14 cellular contexts compared by ENCODE assay signal in the genomic region with DNA sequence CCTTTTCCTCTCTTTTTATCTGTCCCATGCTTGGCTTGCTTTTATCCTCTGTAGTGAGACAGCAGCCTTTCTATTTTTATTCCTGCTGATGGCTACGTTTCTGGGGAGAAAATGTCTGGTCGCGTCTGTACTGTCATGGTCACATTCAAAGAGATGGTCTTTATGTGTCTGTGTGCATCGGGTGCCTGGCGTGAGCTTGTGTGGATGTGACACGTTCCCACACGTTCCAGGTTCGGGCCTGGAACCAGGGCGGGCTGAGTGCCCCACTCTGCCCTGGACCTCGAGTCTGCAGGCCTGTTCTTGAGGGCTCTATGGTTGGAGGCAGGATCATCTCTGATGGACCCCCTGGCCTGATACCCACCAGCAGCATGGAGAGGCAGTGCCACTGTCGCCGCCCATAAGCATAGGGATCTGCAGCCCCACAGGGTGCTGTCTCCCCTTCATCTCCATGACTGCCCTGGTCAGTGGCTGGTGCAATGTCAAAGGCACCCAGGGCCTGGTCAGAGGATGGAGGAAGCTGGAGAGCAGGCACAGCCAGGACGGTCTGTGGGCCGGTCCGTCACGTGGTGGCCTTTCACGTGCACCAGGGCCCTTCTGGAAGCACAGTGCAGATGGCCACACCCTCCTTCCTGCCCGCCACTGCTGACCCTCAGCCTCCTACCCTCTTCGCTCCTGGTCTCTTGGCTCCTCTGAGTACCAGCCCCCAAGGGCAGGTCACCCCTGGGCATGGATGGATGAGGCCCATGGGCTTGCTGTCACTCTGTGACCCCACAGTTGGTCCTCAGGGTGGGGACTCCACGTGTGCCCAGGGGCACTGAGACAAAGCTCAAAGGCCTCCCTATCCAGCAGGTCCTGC.
"Had no signal": no experiment of that assay in that cellular context is flagged by ENCODE, and none has a peak within 500 bp of the region (broad histone marks: within the 10 kb centered on the region; RNA-seq: fewer than 3 reads in every experiment).

No MANE protein-coding gene starts in this region.

- H3K9me3 Mint-ChIP-seq: activated naive CD4-positive, alpha-beta T cell treated with anti-CD3 and anti-CD28 coated beads, Interleukin-2, amount 50 U/mL, for 24 hours; memory B cell; natural killer cell treated with Interleukin-12 subunit alpha and Interleukin-12 subunit beta and Interleukin-15 and Interleukin-18, amount 100 ng/mL, for 72 hours; stimulated activated memory B cell treated with anti-CD40 and anti-IgM and Interleukin-4, amounts not matched to agents 10 μg/mL and 1 μg/mL and 100 μg/mL, for 72 hours had no signal

- H3K4me1 Mint-ChIP-seq: activated naive CD4-positive, alpha-beta T cell treated with anti-CD3 and anti-CD28 coated beads, Interleukin-2, amount 50 U/mL, for 24 hours; memory B cell; stimulated activated memory B cell treated with anti-CD40 and anti-IgM and Interleukin-4, amounts not matched to agents 10 μg/mL and 1 μg/mL and 100 μg/mL, for 72 hours had no signal

- H3K27ac ChIP-seq: vagina had no signal

- H3K36me3 Mint-ChIP-seq: activated naive CD4-positive, alpha-beta T cell treated with anti-CD3 and anti-CD28 coated beads, Interleukin-2, amount 50 U/mL, for 24 hours; memory B cell; natural killer cell treated with Interleukin-12 subunit alpha and Interleukin-12 subunit beta and Interleukin-15 and Interleukin-18, amount 100 ng/mL, for 72 hours; stimulated activated memory B cell treated with anti-CD40 and anti-IgM and Interleukin-4, amounts not matched to agents 10 μg/mL and 1 μg/mL and 100 μg/mL, for 72 hours had no signal

- DNase-seq: activated CD4-positive, CD25-positive, alpha-beta regulatory T cell; activated effector memory CD4-positive, alpha-beta T cell treated with anti-CD3 and anti-CD28 coated beads, Interleukin-2, amount 50 U/mL, for 16 hours; activated T-cell treated with anti-CD3 and anti-CD28 coated beads, Interleukin-2, amount 50 U/mL, for 48 hours; esophagus squamous epithelium; foreskin fibroblast; retina; SW 1271 had no signal

- H3K4me1 ChIP-seq: adrenal gland had no signal

- ATAC-seq: stimulated activated memory B cell treated with anti-CD40 and anti-IgM and Interleukin-4, amounts not matched to agents 10 μg/mL and 1 μg/mL and 100 μg/mL, for 72 hours had no signal

- H3K27ac Mint-ChIP-seq: activated naive CD4-positive, alpha-beta T cell treated with anti-CD3 and anti-CD28 coated beads, Interleukin-2, amount 50 U/mL, for 24 hours; memory B cell; natural killer cell treated with Interleukin-12 subunit alpha and Interleukin-12 subunit beta and Interleukin-15 and Interleukin-18, amount 100 ng/mL, for 72 hours; stimulated activated memory B cell treated with anti-CD40 and anti-IgM and Interleukin-4, amounts not matched to agents 10 μg/mL and 1 μg/mL and 100 μg/mL, for 72 hours had no signal

- H3K4me3 Mint-ChIP-seq: activated naive CD4-positive, alpha-beta T cell treated with anti-CD3 and anti-CD28 coated beads, Interleukin-2, amount 50 U/mL, for 24 hours; memory B cell; natural killer cell treated with Interleukin-12 subunit alpha and Interleukin-12 subunit beta and Interleukin-15 and Interleukin-18, amount 100 ng/mL, for 72 hours; stimulated activated memory B cell treated with anti-CD40 and anti-IgM and Interleukin-4, amounts not matched to agents 10 μg/mL and 1 μg/mL and 100 μg/mL, for 72 hours had no signal

- H3K27me3 Mint-ChIP-seq: activated naive CD4-positive, alpha-beta T cell treated with anti-CD3 and anti-CD28 coated beads, Interleukin-2, amount 50 U/mL, for 24 hours; stimulated activated memory B cell treated with anti-CD40 and anti-IgM and Interleukin-4, amounts not matched to agents 10 μg/mL and 1 μg/mL and 100 μg/mL, for 72 hours had no signal

- H3K36me3 ChIP-seq: adrenal gland, esophagus squamous epithelium, vagina had no signal

- H3K27me3 ChIP-seq: adrenal gland, esophagus squamous epithelium, vagina had no signal

- H3K9me3 ChIP-seq: adrenal gland, esophagus squamous epithelium, vagina had no signal

- H3K4me3 ChIP-seq: adrenal gland, esophagus squamous epithelium, vagina had no signal

- FAIRE-seq: colon had no signal
